In genomic region chr15:68526269-68526668, GRCh38 we compare ENCODE assay signal across 1 cellular context.
TF ChIP-seq lines count a peak whose summit lies in the region.

No MANE protein-coding gene starts in this region.

TF ChIP-seq in IMR-90, 13 proteins besides CTCF, POLR2A, EP300 and RAD21 (continued from another document):
- TF ChIP-seq RFX5 (IDR thresholded peaks at IDR 0.05; ENCODE audit: low read depth, low read length) (no peak), BHLHE40 (IDR thresholded peaks at IDR 0.05; ENCODE audit: low read depth, low read length) (no peak), CHD1 (IDR thresholded peaks at IDR 0.05; ENCODE audit: low read depth, low read length) (no peak), FOS (IDR thresholded peaks at IDR 0.05; ENCODE audit: low read depth, low read length) (no peak), MAZ (IDR thresholded peaks at IDR 0.05; ENCODE audit: borderline replicate concordance, low read depth, low read length) (no peak), NFE2L2 (IDR thresholded peaks at IDR 0.05; ENCODE audit: low read depth, low read length) (no peak), MXI1 (IDR thresholded peaks at IDR 0.05; ENCODE audit: borderline replicate concordance, low read depth, low read length) (no peak), RCOR1 (IDR thresholded peaks at IDR 0.05; ENCODE audit: insufficient replicate concordance, low read length) (no peak), CEBPB (IDR thresholded peaks at IDR 0.05; ENCODE audit: low read depth, low read length) (no peak)
